In the genomic region with DNA sequence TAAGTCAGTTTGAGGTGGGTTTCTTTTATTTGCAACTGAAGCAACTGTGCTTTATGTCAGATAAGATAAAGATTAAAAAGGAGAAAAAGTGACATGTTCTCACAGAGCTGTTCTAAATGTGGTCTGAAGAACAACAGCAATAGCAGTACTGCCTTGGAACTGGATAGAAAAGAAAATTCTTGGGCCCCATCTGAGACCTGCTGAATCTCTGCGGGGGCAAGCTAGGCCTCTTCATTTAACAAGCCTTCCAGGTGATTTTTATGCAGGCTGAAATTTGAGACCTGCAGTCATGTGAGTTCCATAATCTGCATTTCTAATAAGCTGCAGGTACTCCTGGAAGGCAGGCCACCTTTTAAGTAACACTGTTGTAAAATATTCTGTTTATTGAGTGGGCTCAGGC, we compare ENCODE assay signal across 21 cellular contexts.
"Had no signal": no experiment of that assay in that cellular context is flagged by ENCODE, and none has a peak within 500 bp of the region (broad histone marks: within the 10 kb centered on the region; RNA-seq: fewer than 3 reads in every experiment).

No MANE protein-coding gene starts in this region.

- H3K27me3 Mint-ChIP-seq: activated CD4-positive, alpha-beta memory T cell treated with anti-CD3 and anti-CD28 coated beads for 36 hours; activated naive CD8-positive, alpha-beta T cell treated with anti-CD3 and anti-CD28 coated beads for 36 hours; naive thymus-derived CD4-positive, alpha-beta T cell; stimulated activated memory B cell treated with anti-CD40 and anti-IgM and Interleukin-4, amounts not matched to agents 10 μg/mL and 1 μg/mL and 100 μg/mL, for 72 hours had no signal

- ATAC-seq: naive thymus-derived CD4-positive, alpha-beta T cell; sciatic nerve; stimulated activated memory B cell treated with anti-CD40 and anti-IgM and Interleukin-4, amounts not matched to agents 10 μg/mL and 1 μg/mL and 100 μg/mL, for 72 hours had no signal

- H3K4me3 ChIP-seq: left ventricle myocardium inferior, smooth muscle cell, transverse colon had no signal

- H3K36me3 ChIP-seq: left ventricle myocardium inferior, transverse colon had no signal

- H3K4me1 ChIP-seq: left ventricle myocardium inferior, transverse colon had no signal

- H3K9me3 Mint-ChIP-seq: activated CD4-positive, alpha-beta memory T cell treated with anti-CD3 and anti-CD28 coated beads for 36 hours; activated naive CD8-positive, alpha-beta T cell treated with anti-CD3 and anti-CD28 coated beads for 36 hours; neural crest cell had no signal

- H3K27ac Mint-ChIP-seq: activated CD4-positive, alpha-beta memory T cell treated with anti-CD3 and anti-CD28 coated beads for 36 hours; activated naive CD8-positive, alpha-beta T cell treated with anti-CD3 and anti-CD28 coated beads for 36 hours; immature natural killer cell; naive thymus-derived CD4-positive, alpha-beta T cell; stimulated activated memory B cell treated with anti-CD40 and anti-IgM and Interleukin-4, amounts not matched to agents 10 μg/mL and 1 μg/mL and 100 μg/mL, for 72 hours had no signal

- DNase-seq: activated CD4-positive, alpha-beta memory T cell treated with anti-CD3 and anti-CD28 coated beads for 36 hours; activated CD4-positive, alpha-beta T cell treated with anti-CD3 and anti-CD28 coated beads for 48 hours; activated CD4-positive, CD25-positive, alpha-beta regulatory T cell; activated naive CD4-positive, alpha-beta T cell treated with Interleukin-2 at 50 U/mL for 16 hours; activated naive CD8-positive, alpha-beta T cell treated with anti-CD3 and anti-CD28 coated beads for 36 hours; activated T-cell treated with anti-CD3 and anti-CD28 coated beads, Interleukin-2, amount 50 U/mL, for 48 hours; central memory CD4-positive, alpha-beta T cell; dermis blood vessel endothelial cell; effector CD8-positive, alpha-beta T cell; erythroblast; foreskin fibroblast; immature natural killer cell; kidney glomerular epithelial cell; left ventricle myocardium inferior; naive thymus-derived CD4-positive, alpha-beta T cell; stimulated activated CD4-positive, alpha-beta T cell treated with anti-CD3 and anti-CD28 coated beads, Interleukin-15, amount 100 ng/mL, for 24 hours; transverse colon had no signal

- H3K4me1 Mint-ChIP-seq: activated naive CD8-positive, alpha-beta T cell treated with anti-CD3 and anti-CD28 coated beads for 36 hours; neural crest cell; stimulated activated memory B cell treated with anti-CD40 and anti-IgM and Interleukin-4, amounts not matched to agents 10 μg/mL and 1 μg/mL and 100 μg/mL, for 72 hours had no signal

- H3K36me3 Mint-ChIP-seq: activated CD4-positive, alpha-beta memory T cell treated with anti-CD3 and anti-CD28 coated beads for 36 hours; stimulated activated memory B cell treated with anti-CD40 and anti-IgM and Interleukin-4, amounts not matched to agents 10 μg/mL and 1 μg/mL and 100 μg/mL, for 72 hours had no signal

- H3K27ac ChIP-seq: left ventricle myocardium inferior, transverse colon had no signal

- H3K27me3 ChIP-seq: transverse colon had no signal

- H3K4me3 Mint-ChIP-seq: activated CD4-positive, alpha-beta memory T cell treated with anti-CD3 and anti-CD28 coated beads for 36 hours; activated naive CD8-positive, alpha-beta T cell treated with anti-CD3 and anti-CD28 coated beads for 36 hours; immature natural killer cell; naive thymus-derived CD4-positive, alpha-beta T cell; neural crest cell; stimulated activated memory B cell treated with anti-CD40 and anti-IgM and Interleukin-4, amounts not matched to agents 10 μg/mL and 1 μg/mL and 100 μg/mL, for 72 hours had no signal

- H3K9me3 ChIP-seq: left ventricle myocardium inferior, transverse colon had no signal
